In genomic region chr17:78133971-78134898, GRCh38 we compare ENCODE assay signal across 8 cellular contexts. TPM values are rescaled to one million over a fixed set of nuclear protein-coding genes. Genes with fewer than 3 reads are reported as not detected.
DNase-seq lines count a peak whose midpoint lies in the region; ATAC-seq and TF ChIP-seq lines count a peak whose summit lies in the region.

No MANE protein-coding gene starts in this region.

- DNase-seq in Daoy (ENCODE audit: low read depth) (peak; percentile 67), MG63 (peak; percentile 31), T-helper 22 cell (ENCODE audit: low read depth) (peak; percentile 69), astrocyte of the spinal cord (ENCODE audit: low read depth, low spot score) (no peak), right lobe of liver (peak in 2 of 3 donors; percentile 63 to 66), superior temporal gyrus (ENCODE audit: extremely low spot score) (peak; percentile 27)

- in situ Hi-C loops in astrocyte of the spinal cord (cut with HindIII; ENCODE audit: low sequenced_read_pairs): no loop called here

- H3K4me3 ChIP-seq in MG63 (no peak overlapping the region), astrocyte of the spinal cord (ENCODE audit: low read depth, low read length) (no peak overlapping the region), right lobe of liver (no peak overlapping the region)

- H3K4me1 ChIP-seq in right lobe of liver: peaks cover 0 to 8% (median 2%) of the 10 kb centered on the region in 4 donors

- no peak for TF ChIP-seq POLR2A in right lobe of liver (IDR thresholded peaks at IDR 0.05)

- H3K9me3 ChIP-seq in MG63 (no peaks in the 10 kb centered on the region), right lobe of liver (no peaks in the 10 kb centered on the region)

- ATAC-seq in right lobe of liver (peak; percentile 5 to 42 (median 28)), HG02852 (IDR thresholded peaks at IDR 0.05; ENCODE audit: unreplicated experiment) (no peak), HG03439 (IDR thresholded peaks at IDR 0.05; ENCODE audit: unreplicated experiment) (no peak)

- intact Hi-C loops in right lobe of liver (cut with DNase I): no loop called here

- no peaks in the 10 kb centered on the region for H3K36me3 ChIP-seq in MG63
- no peaks in the 10 kb centered on the region for H3K36me3 ChIP-seq in right lobe of liver

- H3K27me3 ChIP-seq in MG63 (no peaks in the 10 kb centered on the region), right lobe of liver (no peaks in the 10 kb centered on the region)

- 47% methylated on average over 17 of the region's 39 CpGs for WGBS in right lobe of liver (ENCODE audit: insufficient coverage, low coverage, low lambda C conversion rate, missing lambda C conversion rate)

- H3K27ac ChIP-seq in right lobe of liver: no peak overlapping the region

- TF ChIP-seq CTCF in astrocyte of the spinal cord (IDR thresholded peaks at IDR 0.05; ENCODE audit: low read depth, low read length) (peak; percentile 57), right lobe of liver (IDR thresholded peaks at IDR 0.05) (peak; percentile 38 to 53 (median 44))

RNA-seq across cellular contexts. Expression of gene TMC8, which starts 3.7 kb away (rescaled TPM):
- not detected in 2 replicates for total RNA-seq in Daoy (2014; rRNA removed; shearing (Covaris generic))
- not detected in 2 replicates for total RNA-seq in MG63 (2014; rRNA removed; shearing (Covaris generic); ENCODE audit: low replicate concordance)
- total RNA-seq in right lobe of liver: 1 to 10 TPM; 2.4 to 7.2 (median 4.8) TPM

RNA-seq across cellular contexts. Expression of gene TMC6, which starts 5.7 kb away (rescaled TPM):
- 0.80 and 4.6 TPM in 2 replicates for total RNA-seq in Daoy (2014; rRNA removed; shearing (Covaris generic))
- 0.32 and 2.1 TPM in 2 replicates for total RNA-seq in MG63 (2014; rRNA removed; shearing (Covaris generic); ENCODE audit: low replicate concordance)
- total RNA-seq in right lobe of liver: 10 to 100 TPM; 10.9 to 24.7 (median 15.7) TPM

RNA-seq across cellular contexts. Expression of gene C17orf99, which starts 11.9 kb away (rescaled TPM):
- total RNA-seq in Daoy (2014; rRNA removed; shearing (Covaris generic)): not detected in 2 replicates
- not detected in 2 replicates for total RNA-seq in MG63 (2014; rRNA removed; shearing (Covaris generic); ENCODE audit: low replicate concordance)
- total RNA-seq in right lobe of liver: not detected

RNA-seq across cellular contexts. Expression of gene SYNGR2, which starts 34.1 kb away (rescaled TPM):
- total RNA-seq in Daoy (2014; rRNA removed; shearing (Covaris generic)): 14.8 and 19.4 TPM in 2 replicates
- 41.3 and 73.2 TPM in 2 replicates for total RNA-seq in MG63 (2014; rRNA removed; shearing (Covaris generic); ENCODE audit: low replicate concordance)
- total RNA-seq in right lobe of liver: 10 to 100 TPM; 43.3 to 55.8 (median 50.4) TPM

RNA-seq across cellular contexts. Expression of gene TK1, which starts 52.6 kb away (rescaled TPM):
- total RNA-seq in Daoy (2014; rRNA removed; shearing (Covaris generic)): 111 and 130 TPM in 2 replicates
- total RNA-seq in MG63 (2014; rRNA removed; shearing (Covaris generic); ENCODE audit: low replicate concordance): 147 and 288 TPM in 2 replicates
- total RNA-seq in right lobe of liver: 1 to 10 TPM; 2.1 to 8.3 (median 4.7) TPM

Comparison
In these comparisons a context has a peak if more than half of its experiments do, and no peak if none do; other contexts are left out.
1. ATAC-seq: peak in right lobe of liver (4 of 4); none in HG02852 (single experiment) and HG03439 (single experiment).